8 cellular contexts compared by ENCODE assay signal in the genomic region with DNA sequence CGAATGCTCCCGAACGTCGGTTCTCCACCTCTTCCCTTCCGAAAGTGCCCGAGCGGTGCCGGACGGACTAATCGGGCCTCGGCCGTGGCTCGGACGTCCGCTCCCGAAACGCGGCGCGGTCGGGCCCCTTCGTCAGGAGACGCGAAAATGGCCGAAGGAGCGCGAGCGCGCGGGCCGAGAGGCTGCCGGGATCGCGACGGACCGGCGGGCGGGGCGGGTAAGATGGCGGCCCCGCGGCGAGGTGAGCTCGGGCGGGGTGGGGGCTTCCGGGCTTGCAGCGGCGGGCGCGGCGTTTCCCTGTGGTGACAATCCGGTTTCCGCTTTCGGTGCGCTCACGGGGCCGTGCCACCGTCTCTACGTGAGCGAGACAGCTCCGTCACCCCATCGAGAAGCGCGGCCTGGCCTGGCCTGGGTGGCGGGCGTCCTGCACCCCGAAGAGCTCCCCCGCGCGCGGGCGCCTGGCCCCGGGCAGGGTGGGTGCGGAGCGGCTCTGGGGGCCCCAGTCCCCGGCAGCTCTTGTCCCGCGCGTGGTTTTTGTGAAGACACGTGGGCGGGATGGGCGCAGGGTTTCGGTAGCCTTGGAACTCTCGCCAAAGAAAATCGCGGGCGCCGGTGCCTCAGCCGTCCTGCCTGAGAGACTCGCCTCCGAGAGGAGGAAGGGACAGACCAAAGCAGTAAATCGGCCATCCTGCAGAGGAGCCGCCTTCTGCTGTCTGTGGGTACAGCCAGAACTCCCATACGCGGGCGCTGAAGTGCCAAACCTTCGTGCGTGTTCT. TPM values are rescaled to one million over a fixed set of nuclear protein-coding genes. Genes with fewer than 3 reads are reported as not detected.
DNase-seq lines count a peak whose midpoint lies in the region; ATAC-seq and FAIRE-seq lines count a peak whose summit lies in the region.

A gene (plus strand): TSS at position 211 of the 776 bp plus-strand sequence. CDS start 12 bp downstream, at position 223.

- DNase-seq in AG20443 (ENCODE audit: low spot score) (peak; percentile 91), GM19239 (ENCODE audit: insufficient read length, low spot score) (peak; percentile 78), NCI-H526 (lab: John Stamatoyannopoulos, UW) (peak; percentile 98 to 100), dedifferentiated amniotic fluid mesenchymal stem cell (ENCODE audit: extremely low spot score) (peak; percentile 99), left lobe of liver (ENCODE audit: low spot score) (peak; percentile 99)
- peak; percentile 99 for DNase-seq in activated CD4-positive, alpha-beta T cell treated with anti-CD3 and anti-CD28 coated beads, Interleukin-2, amount 10 ng/mL, durations not matched to agents 7 days and 5 days
- DNase-seq in stimulated activated CD4-positive, alpha-beta T cell treated with anti-CD3 and anti-CD28 coated beads, Interleukin-2, amount 100 ng/mL, for 4 hours (ENCODE audit: low read depth): peak; percentile 84

- peak; percentile 55 for ATAC-seq in HG03457 (IDR thresholded peaks at IDR 0.05; ENCODE audit: unreplicated experiment)
- ATAC-seq in left lobe of liver: peak; percentile 83

- POLR2A ChIA-PET in activated CD4-positive, alpha-beta T cell treated with anti-CD3 and anti-CD28 coated beads, Interleukin-2, amount 10 ng/mL, durations not matched to agents 7 days and 5 days (lab: Charles Lee): interaction anchor here (1.1 kb wide), 1 partner anchor 8 kb away, joined by 4 read pairs; no protein-coding TSS in a partner anchor

- peaks cover 13% of the 10 kb centered on the region for H3K36me3 Mint-ChIP-seq in activated CD4-positive, alpha-beta T cell treated with anti-CD3 and anti-CD28 coated beads, Interleukin-2, amount 10 ng/mL, durations not matched to agents 7 days and 5 days (ENCODE audit: low read depth)

- no peaks in the 10 kb centered on the region for H3K27me3 Mint-ChIP-seq in activated CD4-positive, alpha-beta T cell treated with anti-CD3 and anti-CD28 coated beads, Interleukin-2, amount 10 ng/mL, durations not matched to agents 7 days and 5 days

- FAIRE-seq in GM19239 (lab: Jason Lieb, UNC): no peak

- CTCF ChIA-PET in activated CD4-positive, alpha-beta T cell treated with anti-CD3 and anti-CD28 coated beads, Interleukin-2, amount 10 ng/mL, durations not matched to agents 7 days and 5 days (lab: Charles Lee): interaction anchor here (0.8 to 2.9 kb wide), 14 partner anchors 9 to 248 kb away, joined by 3 to 16 read pairs (median 4); a partner anchor contains a TSS

- peaks cover 56% of the 10 kb centered on the region for H3K4me1 Mint-ChIP-seq in activated CD4-positive, alpha-beta T cell treated with anti-CD3 and anti-CD28 coated beads, Interleukin-2, amount 10 ng/mL, durations not matched to agents 7 days and 5 days

- H3K27ac Mint-ChIP-seq in activated CD4-positive, alpha-beta T cell treated with anti-CD3 and anti-CD28 coated beads, Interleukin-2, amount 10 ng/mL, durations not matched to agents 7 days and 5 days: peak within 1 kb of the TSS; percentile 94

- H3K4me3 Mint-ChIP-seq in activated CD4-positive, alpha-beta T cell treated with anti-CD3 and anti-CD28 coated beads, Interleukin-2, amount 10 ng/mL, durations not matched to agents 7 days and 5 days: peak within 1 kb of the TSS; percentile 82

- H3K9me3 Mint-ChIP-seq in activated CD4-positive, alpha-beta T cell treated with anti-CD3 and anti-CD28 coated beads, Interleukin-2, amount 10 ng/mL, durations not matched to agents 7 days and 5 days: no peaks in the 10 kb centered on the region

RNA-seq across cellular contexts. Expression of the gene that starts here (rescaled TPM):
- 10 to 100 TPM; 39.1 to 44.7 TPM for total RNA-seq in activated CD4-positive, alpha-beta T cell treated with anti-CD3 and anti-CD28 coated beads, Interleukin-2, amount 10 ng/mL, durations not matched to agents 7 days and 5 days
- total RNA-seq in left lobe of liver: 16.8 TPM

Comparison
In these comparisons a context has a peak if more than half of its experiments do, and no peak if none do; other contexts are left out.
1. Peak in every context shown above with its lines: DNase-seq and ATAC-seq.